ENCODE assay signal across 10 cellular contexts in genomic region chr12:100303831-100304230, GRCh38. TPM values are rescaled to one million over a fixed set of nuclear protein-coding genes. Genes with fewer than 3 reads are reported as not detected.
"Had no signal": no experiment of that assay in that cellular context is flagged by ENCODE, and none has a peak within 500 bp of the region (broad histone marks: within the 10 kb centered on the region; RNA-seq: fewer than 3 reads in every experiment).

No MANE protein-coding gene starts in this region.

- H3K4me3 ChIP-seq: GM23248, GM23338, HAP-1 had no signal

- H3K4me1 Mint-ChIP-seq: GM23338 had no signal

- H3K27ac ChIP-seq: GM23248 had no signal

- DNase-seq: GM23248, GOT3, H7, H9, HCEC 1CT, HFFc6 had no signal

- ATAC-seq: GM23338, HCT116 had no signal

- H3K4me1 ChIP-seq: HAP-1 had no signal

- H3K4me3 Mint-ChIP-seq: GM23338, H9, HFFc6 had no signal

- H3K27ac Mint-ChIP-seq: GM23338, H9, HFFc6 had no signal

RNA-seq across cellular contexts. Expression of gene DEPDC4, which starts 37.0 kb away (rescaled TPM):
- total RNA-seq: GM23248 had no signal

RNA-seq across cellular contexts. Expression of gene SLC17A8, which starts 53.0 kb away (rescaled TPM):
- total RNA-seq: GM23248, H4, H7, H9, HFFc6 had no signal
- polyA plus RNA-seq: GM23248 had no signal
